26 cellular contexts compared by ENCODE assay signal in the genomic region with DNA sequence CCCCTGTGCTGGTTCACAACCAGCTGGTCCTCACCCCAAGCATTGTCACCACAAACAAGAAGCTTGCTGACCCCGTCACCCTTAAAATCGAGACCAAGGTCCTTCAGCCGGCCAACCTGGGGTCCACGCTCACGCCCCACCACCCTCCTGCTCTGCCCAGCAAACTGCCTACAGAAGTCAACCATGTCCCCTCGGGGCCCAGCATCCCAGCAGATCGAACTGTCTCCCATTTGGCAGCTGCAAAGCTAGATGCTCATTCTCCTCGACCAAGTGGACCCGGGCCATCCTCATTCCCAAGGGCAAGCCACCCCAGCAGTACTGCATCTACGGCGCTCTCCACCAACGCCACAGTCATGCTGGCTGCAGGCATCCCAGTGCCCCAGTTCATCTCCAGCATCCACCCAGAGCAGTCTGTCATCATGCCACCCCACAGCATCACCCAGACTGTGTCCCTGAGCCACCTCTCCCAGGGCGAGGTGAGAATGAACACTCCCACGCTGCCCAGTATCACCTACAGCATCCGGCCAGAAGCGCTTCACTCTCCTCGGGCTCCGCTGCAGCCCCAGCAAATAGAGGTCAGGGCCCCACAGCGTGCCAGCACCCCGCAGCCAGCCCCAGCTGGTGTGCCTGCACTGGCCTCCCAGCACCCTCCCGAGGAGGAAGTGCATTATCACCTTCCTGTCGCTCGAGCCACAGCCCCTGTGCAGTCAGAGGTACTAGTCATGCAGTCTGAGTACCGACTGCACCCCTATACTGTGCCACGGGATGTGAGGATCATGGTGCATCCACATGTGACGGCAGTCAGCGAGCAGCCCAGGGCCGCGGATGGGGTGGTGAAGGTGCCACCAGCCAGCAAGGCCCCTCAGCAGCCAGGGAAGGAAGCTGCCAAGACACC. TPM values are rescaled to one million over a fixed set of nuclear protein-coding genes. Genes with fewer than 3 reads are reported as not detected.
DNase-seq lines count a peak whose midpoint lies in the region; ATAC-seq and TF ChIP-seq lines count a peak whose summit lies in the region.
"Had no signal": no experiment of that assay in that cellular context is flagged by ENCODE, and none has a peak within 500 bp of the region (broad histone marks: within the 10 kb centered on the region; RNA-seq: fewer than 3 reads in every experiment).

No MANE protein-coding gene starts in this region.

- no peak for DNase-seq in activated naive CD4-positive, alpha-beta T cell treated with anti-CD3 and anti-CD28 coated beads, Interleukin-2, amount 50 U/mL, for 72 hours (ENCODE audit: low spot score in 2 of 2)
- DNase-seq in activated naive CD4-positive, alpha-beta T cell treated with anti-CD3 and anti-CD28 coated beads, Interleukin-2, amount 10 ng/mL, durations not matched to agents 7 days and 5 days: no peak
- DNase-seq in memory B cell (ENCODE audit: low spot score in 2 of 2) (no peak), upper lobe of right lung (peak; percentile 43), A673 (ENCODE audit: low spot score) (no peak)
- no peak for DNase-seq in stimulated activated CD4-positive, alpha-beta T cell treated with anti-CD3 and anti-CD28 coated beads, Interleukin-1b, Interleukin-23, amount 100 ng/mL, for 48 hours
- DNase-seq: activated gamma-delta T cell; aorta; central memory CD4-positive, alpha-beta T cell; EL; erythroblast; foreskin melanocyte; hypothalamus; NCI-H1105; NCI-H2029 treated with DMSO at 0.1 percent for 48 hours; NCI-H446 treated with DMSO at 0.1 percent for 48 hours; nucleus accumbens; OCI-M1; retina; SHP77; stimulated activated CD4-positive, alpha-beta T cell treated with anti-CD3 and anti-CD28 coated beads, Interleukin-4, amount 100 ng/mL, for 24 hours had no signal

- no peak overlapping the region for H3K4me3 ChIP-seq in upper lobe of right lung
- H3K4me3 ChIP-seq in A673 (ENCODE audit: low read depth, low read length, poor library complexity, severe bottlenecking): no peak overlapping the region
- H3K4me3 ChIP-seq: GM23338, upper lobe of left lung had no signal

- no TSS peak for BruUV-seq in A673 (replicated peaks; lab: Mats Ljungman, UMichigan)

- no peak overlapping the region for H3K4me3 Mint-ChIP-seq in activated naive CD4-positive, alpha-beta T cell treated with anti-CD3 and anti-CD28 coated beads, Interleukin-2, amount 10 ng/mL, durations not matched to agents 7 days and 5 days
- no peak overlapping the region for H3K4me3 Mint-ChIP-seq in activated T-helper 17 cell treated with anti-CD3 and anti-CD28 coated beads, Interleukin-2, amount 50 U/mL, for 72 hours
- no peak overlapping the region for H3K4me3 Mint-ChIP-seq in memory B cell
- H3K4me3 Mint-ChIP-seq: GM23338 had no signal

- peaks cover 21 to 30% of the 10 kb centered on the region in 2 donors for H3K36me3 Mint-ChIP-seq in activated naive CD4-positive, alpha-beta T cell treated with anti-CD3 and anti-CD28 coated beads, Interleukin-2, amount 50 U/mL, for 72 hours
- peaks cover 81% of the 10 kb centered on the region for H3K36me3 Mint-ChIP-seq in activated naive CD4-positive, alpha-beta T cell treated with anti-CD3 and anti-CD28 coated beads, Interleukin-2, amount 10 ng/mL, durations not matched to agents 7 days and 5 days
- peaks cover 100% of the 10 kb centered on the region for H3K36me3 Mint-ChIP-seq in activated T-helper 17 cell treated with anti-CD3 and anti-CD28 coated beads, Interleukin-2, amount 50 U/mL, for 72 hours (ENCODE audit: low read depth)
- H3K36me3 Mint-ChIP-seq in memory B cell: peaks cover 48% of the 10 kb centered on the region

- no peaks in the 10 kb centered on the region for H3K27me3 ChIP-seq in upper lobe of right lung
- no peaks in the 10 kb centered on the region for H3K27me3 ChIP-seq in A673 (replicated peaks; ENCODE audit: insufficient read depth, low read depth, low read length, poor library complexity)
- H3K27me3 ChIP-seq: upper lobe of left lung had no signal

- H3K4me1 Mint-ChIP-seq in activated naive CD4-positive, alpha-beta T cell treated with anti-CD3 and anti-CD28 coated beads, Interleukin-2, amount 10 ng/mL, durations not matched to agents 7 days and 5 days: peaks cover 5% of the 10 kb centered on the region
- peaks cover 6% of the 10 kb centered on the region for H3K4me1 Mint-ChIP-seq in activated T-helper 17 cell treated with anti-CD3 and anti-CD28 coated beads, Interleukin-2, amount 50 U/mL, for 72 hours
- H3K4me1 Mint-ChIP-seq in memory B cell: peaks cover 6% of the 10 kb centered on the region

- intact Hi-C loops in upper lobe of right lung (cut with DNase I) (no loop called here), A673 (cut with micrococcal nuclease; ENCODE audit: unreplicated experiment) (no loop called here)

- H3K27ac Mint-ChIP-seq in activated naive CD4-positive, alpha-beta T cell treated with anti-CD3 and anti-CD28 coated beads, Interleukin-2, amount 50 U/mL, for 72 hours: peak overlapping the region; percentile 73 to 93
- no peak overlapping the region for H3K27ac Mint-ChIP-seq in activated naive CD4-positive, alpha-beta T cell treated with anti-CD3 and anti-CD28 coated beads, Interleukin-2, amount 10 ng/mL, durations not matched to agents 7 days and 5 days
- peak overlapping the region; percentile 56 for H3K27ac Mint-ChIP-seq in activated T-helper 17 cell treated with anti-CD3 and anti-CD28 coated beads, Interleukin-2, amount 50 U/mL, for 72 hours
- peak overlapping the region; percentile 60 for H3K27ac Mint-ChIP-seq in memory B cell
- H3K27ac Mint-ChIP-seq: GM23338 had no signal

- no peaks in the 10 kb centered on the region for H3K9me3 ChIP-seq in upper lobe of right lung
- no peaks in the 10 kb centered on the region for H3K9me3 ChIP-seq in A673 (ENCODE audit: low read depth, low read length, poor library complexity, severe bottlenecking)
- H3K9me3 ChIP-seq: upper lobe of left lung had no signal

- H3K27ac ChIP-seq in upper lobe of right lung (no peak overlapping the region), A673 (ENCODE audit: low read depth, low read length, poor library complexity, severe bottlenecking) (no peak overlapping the region)
- H3K27ac ChIP-seq: C4-2B had no signal

- H3K36me3 ChIP-seq in upper lobe of right lung (peaks cover 98% of the 10 kb centered on the region), A673 (ENCODE audit: insufficient read depth, low read length, poor library complexity, severe bottlenecking) (peaks cover 92% of the 10 kb centered on the region)

- TF ChIP-seq CTCF in upper lobe of right lung (IDR thresholded peaks at IDR 0.05): no peak
- TF ChIP-seq CTCF in A673 (conservative IDR thresholded peaks at IDR 0.05; ENCODE audit: low read depth, low read length): no peak

- H3K4me1 ChIP-seq in upper lobe of right lung (peaks cover 14% of the 10 kb centered on the region), A673 (ENCODE audit: insufficient read depth, low read length, poor library complexity, severe bottlenecking) (no peaks in the 10 kb centered on the region)

- no peaks in the 10 kb centered on the region for H3K27me3 Mint-ChIP-seq in activated naive CD4-positive, alpha-beta T cell treated with anti-CD3 and anti-CD28 coated beads, Interleukin-2, amount 10 ng/mL, durations not matched to agents 7 days and 5 days
- no peaks in the 10 kb centered on the region for H3K27me3 Mint-ChIP-seq in activated T-helper 17 cell treated with anti-CD3 and anti-CD28 coated beads, Interleukin-2, amount 50 U/mL, for 72 hours
- no peaks in the 10 kb centered on the region for H3K27me3 Mint-ChIP-seq in memory B cell

- POLR2A ChIA-PET in A673 (lab: Charles Lee; ENCODE audit: low non-redundant PET): no interaction called here

- H3K9me3 Mint-ChIP-seq in activated naive CD4-positive, alpha-beta T cell treated with anti-CD3 and anti-CD28 coated beads, Interleukin-2, amount 50 U/mL, for 72 hours: no peaks in the 10 kb centered on the region
- H3K9me3 Mint-ChIP-seq in activated naive CD4-positive, alpha-beta T cell treated with anti-CD3 and anti-CD28 coated beads, Interleukin-2, amount 10 ng/mL, durations not matched to agents 7 days and 5 days: no peaks in the 10 kb centered on the region
- no peaks in the 10 kb centered on the region for H3K9me3 Mint-ChIP-seq in activated T-helper 17 cell treated with anti-CD3 and anti-CD28 coated beads, Interleukin-2, amount 50 U/mL, for 72 hours
- H3K9me3 Mint-ChIP-seq in memory B cell: no peaks in the 10 kb centered on the region
- H3K9me3 Mint-ChIP-seq: GM23338 had no signal

- peak in 1 of 2 donors; percentile 25 for ATAC-seq in activated naive CD4-positive, alpha-beta T cell treated with anti-CD3 and anti-CD28 coated beads, Interleukin-2, amount 50 U/mL, for 72 hours
- ATAC-seq in activated T-helper 17 cell treated with anti-CD3 and anti-CD28 coated beads, Interleukin-2, amount 50 U/mL, for 72 hours (replicated peaks): no peak
- ATAC-seq in memory B cell (ENCODE audit: low read depth) (no peak), upper lobe of right lung (peak; percentile 2)
- ATAC-seq: activated CD4-positive, CD25-positive, alpha-beta regulatory T cell treated with anti-CD3 and anti-CD28 coated beads, Interleukin-2, amount 50 U/mL, for 24 hours; GM23338 had no signal

- CTCF ChIA-PET in activated naive CD4-positive, alpha-beta T cell treated with anti-CD3 and anti-CD28 coated beads, Interleukin-2, amount 10 ng/mL, durations not matched to agents 7 days and 5 days (lab: Charles Lee): no interaction called here
- CTCF ChIA-PET in A673 (lab: Charles Lee): no interaction called here

RNA-seq across cellular contexts. Expression of a gene that starts 40.6 kb away (rescaled TPM):
- total RNA-seq in activated naive CD4-positive, alpha-beta T cell treated with anti-CD3 and anti-CD28 coated beads, Interleukin-2, amount 50 U/mL, for 72 hours: 10 to 100 TPM; 44.7 to 54.9 TPM
- 100 to 1,000 TPM in 1 of 2 donors, 10 to 100 TPM in 1; 62.0 to 135 TPM for total RNA-seq in activated T-helper 17 cell treated with anti-CD3 and anti-CD28 coated beads, Interleukin-2, amount 50 U/mL, for 72 hours
- 42.3 TPM for total RNA-seq in upper lobe of right lung
- 50.1 and 50.3 TPM in 2 replicates for total RNA-seq in A673 (2021)
